Comparison of ENCODE assay signal across 9 cellular contexts in genomic region chr1:29974345-29974744, GRCh38.
A peak's percentile ranks its signal among the peaks of the same experiment; 100 is the strongest.
DNase-seq lines count a peak whose midpoint lies in the region; ATAC-seq, FAIRE-seq and TF ChIP-seq lines count a peak whose summit lies in the region.
"Had no signal": no experiment of that assay in that cellular context is flagged by ENCODE, and none has a peak within 500 bp of the region (broad histone marks: within the 10 kb centered on the region; RNA-seq: fewer than 3 reads in every experiment).

No MANE protein-coding gene starts in this region.

- CTCF ChIA-PET in HepG2 (lab: Yijun Ruan, JAX; ENCODE audit: low intra/inter-chr PET ratio, low total read pairs): no interaction called here

- TF ChIP-seq CTCF in HepG2 (CRISPR knock-in tag; IDR thresholded peaks at IDR 0.05) (no peak), right lobe of liver (IDR thresholded peaks at IDR 0.05) (no peak)

- TF ChIP-seq RAD21 in HepG2 (CRISPR knock-in tag; IDR thresholded peaks at IDR 0.05): no peak

- no TSS peak for BruUV-seq in HepG2 (replicated peaks; lab: Mats Ljungman, UMichigan)

- ATAC-seq in HepG2: no peak
- no peak for ATAC-seq in right lobe of liver
- ATAC-seq in GM21723 (IDR thresholded peaks at IDR 0.05; ENCODE audit: unreplicated experiment): no peak
- ATAC-seq in GM18873 (IDR thresholded peaks at IDR 0.05; ENCODE audit: low FRiP score, unreplicated experiment): no peak
- no peak for ATAC-seq in HG02678 (IDR thresholded peaks at IDR 0.05; ENCODE audit: unreplicated experiment)

- H3K27ac ChIP-seq in HepG2 (ENCODE audit: extremely low read length, insufficient read depth, low read length) (no peak overlapping the region), right lobe of liver (no peak overlapping the region)

- H3K9me3 ChIP-seq in HepG2 (ENCODE audit: low read length): no peaks in the 10 kb centered on the region
- H3K9me3 ChIP-seq in right lobe of liver: no peaks in the 10 kb centered on the region

- H3K27me3 ChIP-seq in HepG2 (ENCODE audit: control insufficient read depth in 1 of 2, insufficient read depth in 2 of 2, low read length in 2 of 2) (no peaks in the 10 kb centered on the region), right lobe of liver (no peaks in the 10 kb centered on the region)

- H3K4me1 ChIP-seq in HepG2 (ENCODE audit: insufficient read depth, low read length): no peaks in the 10 kb centered on the region
- H3K4me1 ChIP-seq in right lobe of liver: no peaks in the 10 kb centered on the region

- TF ChIP-seq EP300 in HepG2 (IDR thresholded peaks at IDR 0.05; ENCODE audit: low read depth in 2 of 2, low read length in 2 of 2) (no peak), HepG2 (CRISPR knock-in tag; IDR thresholded peaks at IDR 0.05; ENCODE audit: borderline replicate concordance) (no peak)

- DNase-seq in HepG2 (ENCODE audit: low spot score): peak; percentile 4
- DNase-seq in right lobe of liver: no peak
- peak; percentile 73 for DNase-seq in SW480 (ENCODE audit: low spot score)
- DNase-seq in glomerular endothelial cell (ENCODE audit: extremely low read depth, low read depth, low spot score): peak; percentile 47
- peak; percentile 28 for DNase-seq in stromal cell of bone marrow (ENCODE audit: low read depth)

- in situ Hi-C loops in HepG2 (cut with HindIII; ENCODE audit: extremely low pct_ligation_motif_present, low pct_unique_long_range_greater_than_20kb): no loop called here

- no peak overlapping the region for H3K4me2 ChIP-seq in HepG2 (ENCODE audit: low read depth, low read length)

- TF ChIP-seq POLR2A in HepG2 (IDR thresholded peaks at IDR 0.05; ENCODE audit: insufficient read depth in 1 of 2, low read depth in 2 of 2, low read length in 2 of 2) (no peak), right lobe of liver (IDR thresholded peaks at IDR 0.05) (no peak)

- intact Hi-C loops in HepG2 (cut with micrococcal nuclease; ENCODE audit: unreplicated experiment): no loop called here
- intact Hi-C loops in right lobe of liver (cut with DNase I): no loop called here

- no peak overlapping the region for H3K4me3 ChIP-seq in HepG2 (replicated peaks in 1 of 3; ENCODE audit: insufficient read depth in 1 of 3, low read depth in 2 of 3, low read length in 3 of 3)
- no peak overlapping the region for H3K4me3 ChIP-seq in right lobe of liver

- WGBS in HepG2 (ENCODE audit: low lambda C conversion rate): 0% methylated on average over 1 of the region's 1 CpG
- 0% methylated on average over 1 of the region's 1 CpG for WGBS in right lobe of liver (ENCODE audit: insufficient coverage, low coverage, low lambda C conversion rate, missing lambda C conversion rate)

- no peaks in the 10 kb centered on the region for H4K20me1 ChIP-seq in HepG2 (ENCODE audit: insufficient read depth, low read length)

- POLR2A ChIA-PET in HepG2 (lab: Yijun Ruan, JAX): no interaction called here

- no peak overlapping the region for H2AFZ ChIP-seq in HepG2 (ENCODE audit: low read length)

- no peak overlapping the region for H3K9ac ChIP-seq in HepG2 (ENCODE audit: insufficient read depth, low read depth, low read length)

- no peaks in the 10 kb centered on the region for H3K36me3 ChIP-seq in HepG2 (replicated peaks in 1 of 2; ENCODE audit: control insufficient read depth in 1 of 2, insufficient read depth in 2 of 2, low read length in 2 of 2)
- no peaks in the 10 kb centered on the region for H3K36me3 ChIP-seq in right lobe of liver

- no peak for FAIRE-seq in HepG2 (lab: Jason Lieb, UNC)
- FAIRE-seq: endometrium had no signal

- H3K79me2 ChIP-seq in HepG2 (ENCODE audit: insufficient read depth, low read length): no peaks in the 10 kb centered on the region

TF ChIP-seq in HepG2, 621 proteins besides CTCF, POLR2A, EP300 and RAD21:
- TF ChIP-seq GLMP (CRISPR knock-in tag; IDR thresholded peaks at IDR 0.05; ENCODE audit: borderline replicate concordance) (no peak), ARNTL (CRISPR knock-in tag; IDR thresholded peaks at IDR 0.05) (no peak), ZNF256 (CRISPR knock-in tag; conservative IDR thresholded peaks at IDR 0.05) (no peak), ZC3H4 (CRISPR knock-in tag; IDR thresholded peaks at IDR 0.05; ENCODE audit: borderline replicate concordance) (no peak)

Comparison
In these comparisons a context has a peak if more than half of its experiments do, and no peak if none do; other contexts are left out.
1. DNase-seq: peak in HepG2 (single experiment), SW480 (single experiment), glomerular endothelial cell (single experiment) and stromal cell of bone marrow (single experiment); none in right lobe of liver (0 of 3).